Comparison of ENCODE assay signal across 23 cellular contexts in genomic region chr6:97275809-97276208, GRCh38. TPM values are rescaled to one million over a fixed set of nuclear protein-coding genes. Genes with fewer than 3 reads are reported as not detected.
DNase-seq lines count a peak whose midpoint lies in the region; ATAC-seq, FAIRE-seq and TF ChIP-seq lines count a peak whose summit lies in the region.
"Had no signal": no experiment of that assay in that cellular context is flagged by ENCODE, and none has a peak within 500 bp of the region (broad histone marks: within the 10 kb centered on the region; RNA-seq: fewer than 3 reads in every experiment).

No MANE protein-coding gene starts in this region.

- H2BK120ac ChIP-seq in IMR-90 (ENCODE audit: low read depth, low read length) (no peak overlapping the region), mesenchymal stem cell (ENCODE audit: low read depth, low read length) (no peak overlapping the region)

- TF ChIP-seq POLR2A in A549 (IDR thresholded peaks at IDR 0.05; ENCODE audit: low read length) (no peak), IMR-90 (IDR thresholded peaks at IDR 0.05; ENCODE audit: low read depth, low read length) (no peak)

- no peaks in the 10 kb centered on the region for H3K27me3 ChIP-seq in IMR-90 (ENCODE audit: control insufficient read depth, insufficient read depth, low read length)
- H3K27me3 ChIP-seq in mesenchymal stem cell (ENCODE audit: control insufficient read depth in 1 of 2, insufficient read depth in 1 of 2, low read length in 2 of 2), result no peaks in the 10 kb centered on the region
- no peaks in the 10 kb centered on the region for H3K27me3 ChIP-seq in GM23248 (replicated peaks; ENCODE audit: insufficient read depth)
- H3K27me3 ChIP-seq: BE2C, Peyer's patch had no signal

- H3K79me2 ChIP-seq in GM23248 (ENCODE audit: insufficient read depth), result peaks cover under 1% of the 10 kb centered on the region; the same call in 1 of the 2 replicates

- H3K14ac ChIP-seq in IMR-90 (replicated peaks; ENCODE audit: low read depth, low read length) (no peak overlapping the region), mesenchymal stem cell (ENCODE audit: low read length in 2 of 2) (no peak overlapping the region)

- POLR2A ChIA-PET in A549 (lab: Yijun Ruan, JAX) (no interaction called here), IMR-90 (lab: Charles Lee; ENCODE audit: unreplicated experiment) (no interaction called here)

- peaks cover under 1% of the 10 kb centered on the region; the same call in 1 of the 3 replicates for H3K4me1 ChIP-seq in A549
- H3K4me1 ChIP-seq in IMR-90 (ENCODE audit: control insufficient read depth, insufficient read depth, low read length), result no peaks in the 10 kb centered on the region
- H3K4me1 ChIP-seq in mesenchymal stem cell (ENCODE audit: control insufficient read depth, insufficient read depth, low read depth, low read length), result no peaks in the 10 kb centered on the region
- no peaks in the 10 kb centered on the region for H3K4me1 ChIP-seq in GM23248 (ENCODE audit: insufficient read depth)
- H3K4me1 ChIP-seq: BE2C, Peyer's patch had no signal

- H3F3A ChIP-seq in GM23248 (ENCODE audit: insufficient read depth), result no peaks in the 10 kb centered on the region

- peaks cover 3% of the 10 kb centered on the region; the same call in 1 of the 2 replicates for H3K9me1 ChIP-seq in IMR-90 (ENCODE audit: insufficient read depth, low read length)

- H4K5ac ChIP-seq in IMR-90 (ENCODE audit: low read depth, low read length), result no peak overlapping the region

- ATAC-seq in A549, result no peak
- no peak for ATAC-seq in IMR-90 (ENCODE audit: low read depth)
- no peak for ATAC-seq in GM18519 (IDR thresholded peaks at IDR 0.05; ENCODE audit: low FRiP score, unreplicated experiment)
- ATAC-seq: Right ventricle myocardium inferior had no signal

- H4K20me1 ChIP-seq in IMR-90 (ENCODE audit: insufficient read depth, low read length) (no peaks in the 10 kb centered on the region), GM23248 (ENCODE audit: insufficient read depth) (no peaks in the 10 kb centered on the region)

- H2AK5ac ChIP-seq in IMR-90 (ENCODE audit: low read depth, low read length) (no peak overlapping the region), mesenchymal stem cell (ENCODE audit: low read length, severe bottlenecking) (no peak overlapping the region)

- H2AK9ac ChIP-seq in IMR-90 (replicated peaks; ENCODE audit: low read depth, low read length, poor library complexity), result no peak overlapping the region

- TF ChIP-seq EP300 in A549 (IDR thresholded peaks at IDR 0.05), result no peak

- BruUV-seq in IMR-90 (replicated peaks; lab: Mats Ljungman, UMichigan), result no TSS peak

- no peak for FAIRE-seq in A549 (lab: Jason Lieb, UNC)
- FAIRE-seq: GM12892 had no signal

- H3K18ac ChIP-seq in IMR-90 (ENCODE audit: low read depth, low read length) (no peak overlapping the region), mesenchymal stem cell (ENCODE audit: low read depth in 1 of 2, low read length in 2 of 2) (no peak overlapping the region)

- H3K9ac ChIP-seq in IMR-90 (ENCODE audit: low read depth, low read length) (no peak overlapping the region), mesenchymal stem cell (ENCODE audit: low read length) (no peak overlapping the region), GM23248 (no peak overlapping the region)

- TF ChIP-seq RAD21 in A549 (conservative IDR thresholded peaks at IDR 0.05 in 1 of 2, IDR thresholded peaks at IDR 0.05 in 1 of 2) (no peak), IMR-90 (IDR thresholded peaks at IDR 0.05; ENCODE audit: low read length) (no peak)

- H4K91ac ChIP-seq in IMR-90 (ENCODE audit: insufficient read depth, low read depth, low read length) (no peak overlapping the region), mesenchymal stem cell (ENCODE audit: low read length) (no peak overlapping the region)

- no peaks in the 10 kb centered on the region for H3K9me3 ChIP-seq in A549
- H3K9me3 ChIP-seq in IMR-90 (ENCODE audit: control insufficient read depth, insufficient read depth, low read length), result no peaks in the 10 kb centered on the region
- no peaks in the 10 kb centered on the region for H3K9me3 ChIP-seq in mesenchymal stem cell (ENCODE audit: control insufficient read depth, low read length)
- no peaks in the 10 kb centered on the region for H3K9me3 ChIP-seq in GM23248 (ENCODE audit: low read depth)
- H3K9me3 ChIP-seq: BE2C, Peyer's patch had no signal

- H2AFZ ChIP-seq in IMR-90 (replicated peaks; ENCODE audit: low read length, poor library complexity), result no peak overlapping the region
- no peak overlapping the region for H2AFZ ChIP-seq in mesenchymal stem cell (ENCODE audit: low read depth, low read length)
- no peak overlapping the region for H2AFZ ChIP-seq in GM23248

- H3K79me1 ChIP-seq in IMR-90 (ENCODE audit: low read depth in 1 of 2, low read length in 2 of 2) (peaks cover 7 to 12% of the 10 kb centered on the region in 2 experiments), mesenchymal stem cell (replicated peaks; ENCODE audit: low read length, poor library complexity, severe bottlenecking) (peaks cover 8% of the 10 kb centered on the region)

- H4K8ac ChIP-seq in IMR-90 (ENCODE audit: low read depth in 2 of 2, low read length in 2 of 2), result no peak overlapping the region
- no peak overlapping the region for H4K8ac ChIP-seq in mesenchymal stem cell (ENCODE audit: low read length)

- no peak overlapping the region for H3K4me2 ChIP-seq in A549
- no peak overlapping the region for H3K4me2 ChIP-seq in IMR-90 (ENCODE audit: low read depth, low read length)
- no peak overlapping the region for H3K4me2 ChIP-seq in mesenchymal stem cell (ENCODE audit: low read length, poor library complexity, severe bottlenecking)
- H3K4me2 ChIP-seq in GM23248 (ENCODE audit: unreplicated experiment), result no peak overlapping the region

- in situ Hi-C loops in IMR-90 (cut with MboI; ENCODE audit: low sequenced_read_pairs) (no loop called here), GM23248 (cut with MboI) (no loop called here)

- DNase-seq in A549 (ENCODE audit: low read depth in 1 of 2, low spot score in 1 of 2) (no peak), IMR-90 (no peak), epithelial cell of proximal tubule (ENCODE audit: low read depth) (peak; percentile 26), mesenchymal stem cell (no peak), GM23248 (no peak), hypothalamus (lab: John Stamatoyannopoulos, UW) (no peak)
- DNase-seq in activated CD4-positive, alpha-beta T cell treated with anti-CD3 and anti-CD28 coated beads, Interleukin-2, amount 50 U/mL, for 48 hours, result no peak
- DNase-seq: 8988T; BE2C; CD4-positive, CD25-positive, alpha-beta regulatory T cell; COR-L47; DMS153; H7; HFFc6; NCI-H1092 treated with DMSO at 0.1 percent for 48 hours; NCI-H146; NCI-H2029 treated with DMSO at 0.1 percent for 48 hours; NCI-H2171; Peyer's patch had no signal

- no peak overlapping the region for H3K4ac ChIP-seq in IMR-90 (ENCODE audit: low read depth, low read length)
- H3K4ac ChIP-seq in mesenchymal stem cell (ENCODE audit: low read depth in 1 of 2, low read length in 2 of 2), result no peak overlapping the region

- no peak overlapping the region for H3K56ac ChIP-seq in IMR-90 (ENCODE audit: extremely low read depth, insufficient read depth, low read length)

- H2BK15ac ChIP-seq in IMR-90 (ENCODE audit: low read depth, low read length) (no peak overlapping the region), mesenchymal stem cell (ENCODE audit: low read depth, poor library complexity, severe bottlenecking) (no peak overlapping the region)

- CTCF ChIA-PET in A549 (lab: Yijun Ruan, JAX) (no interaction called here), IMR-90 (lab: Yijun Ruan, JAX) (no interaction called here)

- H3K9me2 ChIP-seq in GM23248 (ENCODE audit: insufficient read depth), result no peaks in the 10 kb centered on the region

- H3K4me3 ChIP-seq in A549 (no peak overlapping the region), IMR-90 (ENCODE audit: insufficient read depth, low read depth, low read length) (no peak overlapping the region), epithelial cell of proximal tubule (ENCODE audit: low read depth, low read length) (no peak overlapping the region), mesenchymal stem cell (ENCODE audit: insufficient read depth in 1 of 2, low read depth in 1 of 2, low read length in 2 of 2) (no peak overlapping the region), GM23248 (no peak overlapping the region)
- H3K4me3 ChIP-seq: Peyer's patch had no signal

- H3K36me3 ChIP-seq in IMR-90 (ENCODE audit: control insufficient read depth, insufficient read depth, low read length), result peaks cover 3% of the 10 kb centered on the region; the same call in 1 of the 2 replicates
- H3K36me3 ChIP-seq in mesenchymal stem cell (ENCODE audit: control insufficient read depth in 1 of 2, insufficient read depth in 2 of 2, low read depth in 1 of 2, low read length in 2 of 2), result peaks cover 0 to 42% of the 10 kb centered on the region in 2 experiments
- peaks cover 7% of the 10 kb centered on the region; the same call in 1 of the 2 replicates for H3K36me3 ChIP-seq in GM23248 (ENCODE audit: low read depth)

- H2BK5ac ChIP-seq in IMR-90 (ENCODE audit: low read depth, low read length, poor library complexity, severe bottlenecking) (no peak overlapping the region), mesenchymal stem cell (ENCODE audit: low read depth, low read length, poor library complexity, severe bottlenecking) (no peak overlapping the region)

- H3K27ac ChIP-seq in A549, result no peak overlapping the region
- H3K27ac ChIP-seq in IMR-90 (ENCODE audit: insufficient read depth, low read length), result no peak overlapping the region
- peak overlapping the region; percentile 30 for H3K27ac ChIP-seq in mesenchymal stem cell (ENCODE audit: low read length, poor library complexity, severe bottlenecking)
- H3K27ac ChIP-seq in GM23248, result no peak overlapping the region
- H3K27ac ChIP-seq: HL-60, Peyer's patch had no signal

- WGBS in A549 (ENCODE audit: missing lambda C conversion rate), result 93% methylated on average over 4 of the region's 4 CpGs
- WGBS in IMR-90 (ENCODE audit: extremely low coverage in 2 of 2, insufficient read length in 1 of 2), 2 experiments, result no CpG with 5 or more reads among the region's 4 CpGs
- WGBS in mesenchymal stem cell, result 69% methylated on average over 4 of the region's 4 CpGs
- 56 to 65% methylated on average over 4 of the region's 4 CpGs for WGBS in GM23248 (ENCODE audit: low coverage in 1 of 2, low lambda C conversion rate in 2 of 2, missing lambda C conversion rate in 2 of 2), 2 experiments

- H2BK20ac ChIP-seq in IMR-90 (ENCODE audit: low read depth, low read length), result no peak overlapping the region

- H3K23ac ChIP-seq in IMR-90 (ENCODE audit: low read depth, low read length), result no peak overlapping the region
- H3K23ac ChIP-seq in mesenchymal stem cell (ENCODE audit: low read length in 2 of 2), result no peak overlapping the region

- dilution Hi-C loops in IMR-90 (cut with HindIII; ENCODE audit: low sequenced_read_pairs, unreplicated experiment), result no loop called here

- intact Hi-C loops in IMR-90 (cut with micrococcal nuclease), result no loop called here

- H2BK12ac ChIP-seq in mesenchymal stem cell (ENCODE audit: low read length in 2 of 2), result no peak overlapping the region

- TF ChIP-seq CTCF in A549 (IDR thresholded peaks at IDR 0.05), result no peak
- TF ChIP-seq CTCF in IMR-90 (conservative IDR thresholded peaks at IDR 0.05; ENCODE audit: low read depth, low read length), result no peak
- no peak for TF ChIP-seq CTCF in epithelial cell of proximal tubule (conservative IDR thresholded peaks at IDR 0.05; ENCODE audit: low read depth, low read length)

RNA-seq across cellular contexts. Expression of gene MMS22L, which starts 7.2 kb away (rescaled TPM):
- 19.3 and 24.5 TPM in 2 replicates for polyA plus RNA-seq in A549 (2011; rRNA removed)
- polyA plus RNA-seq in A549 (2012; cell fraction: cytosol; rRNA removed), result 5.2 and 5.7 TPM in 2 replicates
- polyA plus RNA-seq in A549 (2012; cell fraction: nucleus; rRNA removed), result 3.4 and 6.7 TPM in 2 replicates
- 10.4 to 11.7 TPM (median 11.5 TPM) in 3 replicates for polyA plus RNA-seq in A549 (2017; fragmentation: RNase III; extraction: RNeasy Plus Mini Kit Qiagen cat#74134 plus additional on column Dnase treatment)
- polyA minus RNA-seq in A549 (2011; rRNA and poly(A)+ RNA removed), result 32.0 and 46.9 TPM in 2 replicates
- 18.6 and 30.6 TPM in 2 replicates for total RNA-seq in IMR-90 (2012; rRNA removed)
- polyA plus RNA-seq in IMR-90 (2012; rRNA removed), result 5.1 and 6.1 TPM in 2 replicates
- 0.89 and 1.9 TPM in 2 replicates for polyA plus RNA-seq in IMR-90 (2012; cell fraction: cytosol; rRNA removed)
- 0.64 and 5.4 TPM in 2 replicates for polyA plus RNA-seq in IMR-90 (2012; cell fraction: nucleus; rRNA removed; ENCODE audit: low replicate concordance)
- 10.7 and 19.2 TPM in 2 replicates for total RNA-seq in epithelial cell of proximal tubule
- polyA plus RNA-seq in mesenchymal stem cell (2013, experiment 1 of 2), result 3.6 TPM
- 3.6 TPM for polyA plus RNA-seq in mesenchymal stem cell (2013, experiment 2 of 2)
- 12.9 and 14.8 TPM in 2 replicates for total RNA-seq in GM23248 (2014; rRNA removed; shearing (Covaris generic))
- 4.1 and 4.2 TPM in 2 replicates for polyA plus RNA-seq in GM23248 (2016; fragmentation: Nextera tagmentation; extraction: Ambion mirVana)
